23 cellular contexts compared by ENCODE assay signal in genomic region chr2:173866858-173867620, GRCh38.
DNase-seq lines count a peak whose midpoint lies in the region; ATAC-seq, FAIRE-seq and TF ChIP-seq lines count a peak whose summit lies in the region.
"Had no signal": no experiment of that assay in that cellular context is flagged by ENCODE, and none has a peak within 500 bp of the region (broad histone marks: within the 10 kb centered on the region; RNA-seq: fewer than 3 reads in every experiment).

No MANE protein-coding gene starts in this region.

- H3K27ac ChIP-seq in vagina = peak overlapping the region; percentile 73
- H3K27ac ChIP-seq: A549, epithelial cell of prostate, lower lobe of right lung, transverse colon had no signal

- no peaks in the 10 kb centered on the region for H3K36me3 ChIP-seq in vagina
- H3K36me3 ChIP-seq: lower lobe of right lung, transverse colon had no signal

- H3K4me1 Mint-ChIP-seq in glutamatergic neuron (ENCODE audit: low read depth, unreplicated experiment) = peaks cover 12% of the 10 kb centered on the region
- H3K4me1 Mint-ChIP-seq: activated CD4-positive, alpha-beta T cell treated with anti-CD3 and anti-CD28 coated beads, Interleukin-2, amount 10 ng/mL, durations not matched to agents 7 days and 5 days had no signal

- peaks cover 3% of the 10 kb centered on the region for H3K9me3 Mint-ChIP-seq in glutamatergic neuron (ENCODE audit: unreplicated experiment)
- H3K9me3 Mint-ChIP-seq: activated CD4-positive, alpha-beta T cell treated with anti-CD3 and anti-CD28 coated beads, Interleukin-2, amount 10 ng/mL, durations not matched to agents 7 days and 5 days; activated naive CD4-positive, alpha-beta T cell treated with anti-CD3 and anti-CD28 coated beads for 36 hours; CD8-positive, alpha-beta T cell; dendritic cell treated with granulocyte-macrophage colony-stimulating factor and Interleukin-4, amounts not matched to agents 40 ng/mL and 50 ng/mL, for 4 days; natural killer cell treated with Interleukin-12 subunit alpha and Interleukin-12 subunit beta and Interleukin-15 and Interleukin-18, amount 100 ng/mL, for 72 hours; stimulated activated memory B cell treated with anti-CD40 and anti-IgM and Interleukin-4, amounts not matched to agents 10 μg/mL and 1 μg/mL and 100 μg/mL, for 72 hours had no signal

- H3K4me3 ChIP-seq in vagina = peak overlapping the region in 1 of 2 donors; percentile 1
- H3K4me3 ChIP-seq: A549, GM12878, lower lobe of right lung, transverse colon had no signal

- peaks cover 46% of the 10 kb centered on the region for H3K4me1 ChIP-seq in vagina
- H3K4me1 ChIP-seq: A549, transverse colon had no signal

- DNase-seq in Right ventricle myocardium superior (no peak), Right ventricle myocardium inferior (ENCODE audit: missing footprints) (no peak), NCI-H2171 (lab: John Stamatoyannopoulos, UW) (peak; percentile 35), glutamatergic neuron (no peak), vagina (ENCODE audit: extremely low spot score in 2 of 2) (no peak), GM12891 (ENCODE audit: insufficient read length, low spot score) (no peak)
- DNase-seq in activated naive CD4-positive, alpha-beta T cell (lab: John Stamatoyannopoulos, UW) = no peak
- DNase-seq: activated CD4-positive, alpha-beta T cell treated with anti-CD3 and anti-CD28 coated beads, Interleukin-2, amount 10 ng/mL, durations not matched to agents 7 days and 5 days; activated naive CD4-positive, alpha-beta T cell treated with anti-CD3 and anti-CD28 coated beads for 36 hours; CD8-positive, alpha-beta T cell; lower lobe of right lung; MM.1S; NCI-H187; NCI-H526 treated with DMSO at 0.1 percent for 48 hours; transverse colon had no signal

- H3K27me3 ChIP-seq in vagina = no peaks in the 10 kb centered on the region
- H3K27me3 ChIP-seq: transverse colon had no signal

- no peaks in the 10 kb centered on the region for H3K9me3 ChIP-seq in vagina
- H3K9me3 ChIP-seq: A549, lower lobe of right lung, transverse colon had no signal

- no peak for TF ChIP-seq POLR2A in vagina (IDR thresholded peaks at IDR 0.05)
- no peak for TF ChIP-seq POLR2A in GM12891 (IDR thresholded peaks at IDR 0.05; ENCODE audit: low read depth, low read length)

- intact Hi-C loops in Right ventricle myocardium superior (cut with DNase I) (no loop called here), Right ventricle myocardium inferior (cut with DNase I) (no loop called here), vagina (cut with DNase I) (no loop called here)

- no peak for FAIRE-seq in GM12891 (lab: Jason Lieb, UNC)
- FAIRE-seq: A549, GM12878, HepG2 had no signal

- H3K27me3 Mint-ChIP-seq in glutamatergic neuron (ENCODE audit: unreplicated experiment) = no peaks in the 10 kb centered on the region

- H3K4me3 Mint-ChIP-seq in glutamatergic neuron (ENCODE audit: unreplicated experiment) = peak overlapping the region; percentile 30
- H3K4me3 Mint-ChIP-seq: activated CD4-positive, alpha-beta T cell treated with anti-CD3 and anti-CD28 coated beads, Interleukin-2, amount 10 ng/mL, durations not matched to agents 7 days and 5 days; activated naive CD4-positive, alpha-beta T cell treated with anti-CD3 and anti-CD28 coated beads for 36 hours; CD8-positive, alpha-beta T cell; dendritic cell treated with granulocyte-macrophage colony-stimulating factor and Interleukin-4, amounts not matched to agents 40 ng/mL and 50 ng/mL, for 4 days; natural killer cell treated with Interleukin-12 subunit alpha and Interleukin-12 subunit beta and Interleukin-15 and Interleukin-18, amount 100 ng/mL, for 72 hours; stimulated activated memory B cell treated with anti-CD40 and anti-IgM and Interleukin-4, amounts not matched to agents 10 μg/mL and 1 μg/mL and 100 μg/mL, for 72 hours had no signal

- no peaks in the 10 kb centered on the region for H3K36me3 Mint-ChIP-seq in glutamatergic neuron (ENCODE audit: unreplicated experiment)
- H3K36me3 Mint-ChIP-seq: CD8-positive, alpha-beta T cell; natural killer cell treated with Interleukin-12 subunit alpha and Interleukin-12 subunit beta and Interleukin-15 and Interleukin-18, amount 100 ng/mL, for 72 hours; stimulated activated memory B cell treated with anti-CD40 and anti-IgM and Interleukin-4, amounts not matched to agents 10 μg/mL and 1 μg/mL and 100 μg/mL, for 72 hours had no signal

- TF ChIP-seq CTCF in glutamatergic neuron (IDR thresholded peaks at IDR 0.05; ENCODE audit: partially characterized antibody, unreplicated experiment) = no peak
- no peak for TF ChIP-seq CTCF in vagina (IDR thresholded peaks at IDR 0.05)

- peak overlapping the region; percentile 19 for H3K27ac Mint-ChIP-seq in glutamatergic neuron (ENCODE audit: unreplicated experiment)
- H3K27ac Mint-ChIP-seq: activated CD4-positive, alpha-beta T cell treated with anti-CD3 and anti-CD28 coated beads, Interleukin-2, amount 10 ng/mL, durations not matched to agents 7 days and 5 days; activated naive CD4-positive, alpha-beta T cell treated with anti-CD3 and anti-CD28 coated beads for 36 hours; CD8-positive, alpha-beta T cell; dendritic cell treated with granulocyte-macrophage colony-stimulating factor and Interleukin-4, amounts not matched to agents 40 ng/mL and 50 ng/mL, for 4 days; natural killer cell treated with Interleukin-12 subunit alpha and Interleukin-12 subunit beta and Interleukin-15 and Interleukin-18, amount 100 ng/mL, for 72 hours; stimulated activated memory B cell treated with anti-CD40 and anti-IgM and Interleukin-4, amounts not matched to agents 10 μg/mL and 1 μg/mL and 100 μg/mL, for 72 hours had no signal

- peak; percentile 22 for ATAC-seq in Right ventricle myocardium superior (ENCODE audit: poor library complexity)
- no peak for ATAC-seq in Right ventricle myocardium inferior
- no peak for ATAC-seq in HG02938 (IDR thresholded peaks at IDR 0.05; ENCODE audit: unreplicated experiment)
- ATAC-seq: A549; CD8-positive, alpha-beta T cell; GM12878; HepG2; lower lobe of right lung; natural killer cell treated with Interleukin-12 subunit alpha and Interleukin-12 subunit beta and Interleukin-15 and Interleukin-18, amount 100 ng/mL, for 72 hours; stimulated activated memory B cell treated with anti-CD40 and anti-IgM and Interleukin-4, amounts not matched to agents 10 μg/mL and 1 μg/mL and 100 μg/mL, for 72 hours had no signal

TF ChIP-seq in GM12891, 5 proteins besides CTCF, POLR2A, EP300 and RAD21:
- TF ChIP-seq TAF1 (IDR thresholded peaks at IDR 0.05; ENCODE audit: low read depth, low read length) = no peak
- TF ChIP-seq POU2F2 (IDR thresholded peaks at IDR 0.05; ENCODE audit: low read depth, low read length) = no peak
- TF ChIP-seq SPI1 (IDR thresholded peaks at IDR 0.05; ENCODE audit: low read depth, low read length) = no peak
- TF ChIP-seq PAX5 (IDR thresholded peaks at IDR 0.05; ENCODE audit: insufficient read depth, low read length, severe bottlenecking) = no peak
